In the genomic region with DNA sequence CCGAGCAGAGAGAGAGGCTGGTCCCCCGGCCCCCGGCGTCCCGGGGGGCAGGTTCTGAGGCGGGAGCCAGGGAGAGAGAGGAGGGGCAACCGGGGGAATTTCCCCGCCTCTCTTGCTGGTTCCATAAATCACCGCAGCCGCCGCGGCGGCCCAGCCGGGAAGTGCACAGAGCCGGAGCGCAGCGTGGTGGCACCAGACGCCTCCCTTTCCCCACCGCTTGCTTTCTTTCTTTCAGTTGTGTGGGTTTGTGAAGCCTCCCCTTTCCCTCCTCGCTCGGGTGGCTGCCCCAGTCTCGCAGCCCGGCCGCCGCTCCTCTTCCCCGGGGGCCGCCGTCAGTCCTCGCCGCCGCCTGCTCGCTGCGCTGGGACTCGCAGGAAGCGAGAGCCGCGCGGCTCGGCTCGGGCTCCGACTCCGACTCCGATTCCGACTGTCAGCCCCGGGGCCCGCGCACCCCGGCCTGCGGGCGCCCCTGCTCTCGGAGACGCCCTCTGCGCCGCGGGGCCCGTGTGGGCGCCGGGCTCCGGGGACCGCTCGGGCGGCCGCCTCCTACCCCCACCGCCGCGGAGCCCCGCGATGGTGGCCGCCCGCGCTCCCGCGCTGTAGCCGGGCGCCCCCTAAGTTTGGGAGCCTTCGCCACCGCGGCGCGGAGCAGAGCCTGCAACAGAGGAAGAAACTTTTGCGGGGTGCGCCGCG, we compare ENCODE assay signal across 8 cellular contexts. TPM values are rescaled to one million over a fixed set of nuclear protein-coding genes. Genes with fewer than 3 reads are reported as not detected.
DNase-seq lines count a peak whose midpoint lies in the region; ATAC-seq, FAIRE-seq and TF ChIP-seq lines count a peak whose summit lies in the region.

A gene (plus strand): TSS at position 153 of the 693 bp plus-strand sequence. CDS start 616 bp downstream, outside the sequence.

- peak; percentile 79 for ATAC-seq in GM19467 (IDR thresholded peaks at IDR 0.05; ENCODE audit: unreplicated experiment)
- ATAC-seq in stimulated activated naive CD8-positive, alpha-beta T cell treated with anti-CD3 and anti-CD28 coated beads, Interleukin-15, Interleukin-2, amounts not matched to agents 100 U/mL and 50 U/mL, for 24 hours: peak; percentile 92

- DNase-seq in CD14-positive monocyte (ENCODE audit: low spot score) (no peak), HTR-8/SVneo (ENCODE audit: insufficient read length, low spot score) (peak; percentile 68), foreskin fibroblast (peak; percentile 61 to 92)
- peak; percentile 32 for DNase-seq in activated T-helper 2 cell treated with anti-CD3 and anti-CD28 coated beads, Interferon-gamma antibody, Interleukin-2, Interleukin-4, amounts not matched to agents 10 μg/mL and 5 μg/mL and 100 μg/mL, durations not matched to agents 14 hours and 24 hours and 36 hours (ENCODE audit: low spot score)
- peak; percentile 76 for DNase-seq in stimulated activated naive CD8-positive, alpha-beta T cell treated with anti-CD3 and anti-CD28 coated beads, Interleukin-15, Interleukin-2, amounts not matched to agents 100 U/mL and 50 U/mL, for 24 hours

- peak within 1 kb of the TSS; percentile 23 for H3K27ac ChIP-seq in neural cell (ENCODE audit: low read length)

- no peaks in the 10 kb centered on the region for H3K9me2 ChIP-seq in neural cell (ENCODE audit: insufficient read depth, low read length)

- H3K9ac ChIP-seq in neural cell (ENCODE audit: low read length): peak within 1 kb of the TSS; percentile 69

- H3K79me2 ChIP-seq in neural cell (replicated peaks; ENCODE audit: insufficient read depth, low read length): peaks cover 35% of the 10 kb centered on the region

- TF ChIP-seq CTCF in CD14-positive monocyte (IDR thresholded peaks at IDR 0.05): peak; percentile 16
- TF ChIP-seq CTCF in foreskin fibroblast (IDR thresholded peaks at IDR 0.05; ENCODE audit: low read depth, low read length): peak; percentile 26
- peak; percentile 73 for TF ChIP-seq CTCF in neural cell (IDR thresholded peaks at IDR 0.05; ENCODE audit: poor library complexity, severe bottlenecking)

- TF ChIP-seq EP300 in neural cell (conservative IDR thresholded peaks at IDR 0.05; ENCODE audit: poor library complexity, severe bottlenecking): no peak

- H3K9me3 ChIP-seq in neural cell (ENCODE audit: low read length): no peaks in the 10 kb centered on the region

- H3K4me2 ChIP-seq in neural cell (ENCODE audit: low read length): peak within 1 kb of the TSS; percentile 87

- peaks cover 5% of the 10 kb centered on the region for H3F3A ChIP-seq in neural cell (ENCODE audit: insufficient read depth, low read length, poor library complexity, severe bottlenecking)

- peak within 1 kb of the TSS; percentile 84 to 89 for H3K4me3 ChIP-seq in foreskin fibroblast (ENCODE audit: low read depth in 1 of 2, low read length in 2 of 2)
- H3K4me3 ChIP-seq in neural cell (ENCODE audit: low read length): peak within 1 kb of the TSS; percentile 88

- no peak for FAIRE-seq in HTR-8/SVneo (lab: Jason Lieb, UNC)

- no peaks in the 10 kb centered on the region for H3K36me3 ChIP-seq in neural cell (ENCODE audit: insufficient read depth, low read length)

- H3K4me1 Mint-ChIP-seq in CD14-positive monocyte: peaks cover 20% of the 10 kb centered on the region
- peaks cover 10% of the 10 kb centered on the region for H3K4me1 Mint-ChIP-seq in activated T-helper 2 cell treated with anti-CD3 and anti-CD28 coated beads, Interferon-gamma antibody, Interleukin-2, Interleukin-4, amounts not matched to agents 10 μg/mL and 5 μg/mL and 100 μg/mL, durations not matched to agents 14 hours and 24 hours and 36 hours (ENCODE audit: low read depth)

- peaks cover 7 to 12% of the 10 kb centered on the region in 2 donors for H3K36me3 Mint-ChIP-seq in CD14-positive monocyte
- no peaks in the 10 kb centered on the region for H3K36me3 Mint-ChIP-seq in activated T-helper 2 cell treated with anti-CD3 and anti-CD28 coated beads, Interferon-gamma antibody, Interleukin-2, Interleukin-4, amounts not matched to agents 10 μg/mL and 5 μg/mL and 100 μg/mL, durations not matched to agents 14 hours and 24 hours and 36 hours (ENCODE audit: low read depth)

- no peaks in the 10 kb centered on the region for H3K27me3 ChIP-seq in neural cell (ENCODE audit: insufficient read depth, low read depth, low read length)

- H3K9me3 Mint-ChIP-seq in CD14-positive monocyte: peaks cover 0 to 13% (median 4%) of the 10 kb centered on the region in 7 donors
- no peaks in the 10 kb centered on the region for H3K9me3 Mint-ChIP-seq in activated T-helper 2 cell treated with anti-CD3 and anti-CD28 coated beads, Interferon-gamma antibody, Interleukin-2, Interleukin-4, amounts not matched to agents 10 μg/mL and 5 μg/mL and 100 μg/mL, durations not matched to agents 14 hours and 24 hours and 36 hours

- peak within 1 kb of the TSS; percentile 67 for H2AFZ ChIP-seq in neural cell (ENCODE audit: low read depth, low read length)

- peak within 1 kb of the TSS; percentile 81 to 92 for H3K4me3 Mint-ChIP-seq in CD14-positive monocyte
- H3K4me3 Mint-ChIP-seq in activated T-helper 2 cell treated with anti-CD3 and anti-CD28 coated beads, Interferon-gamma antibody, Interleukin-2, Interleukin-4, amounts not matched to agents 10 μg/mL and 5 μg/mL and 100 μg/mL, durations not matched to agents 14 hours and 24 hours and 36 hours (ENCODE audit: low read depth): peak within 1 kb of the TSS; percentile 83

- H4K20me1 ChIP-seq in neural cell (ENCODE audit: insufficient read depth): no peaks in the 10 kb centered on the region

- TF ChIP-seq RAD21 in neural cell (conservative IDR thresholded peaks at IDR 0.05): peak; percentile 81

- peaks cover 41 to 60% (median 57%) of the 10 kb centered on the region in 3 donors for H3K27me3 Mint-ChIP-seq in CD14-positive monocyte (ENCODE audit: low read depth in 3 of 3)
- H3K27me3 Mint-ChIP-seq in activated T-helper 2 cell treated with anti-CD3 and anti-CD28 coated beads, Interferon-gamma antibody, Interleukin-2, Interleukin-4, amounts not matched to agents 10 μg/mL and 5 μg/mL and 100 μg/mL, durations not matched to agents 14 hours and 24 hours and 36 hours (ENCODE audit: low read depth): peaks cover 63% of the 10 kb centered on the region

- intact Hi-C loops in CD14-positive monocyte (cut with micrococcal nuclease): no loop called here
- intact Hi-C loops in activated T-helper 2 cell treated with anti-CD3 and anti-CD28 coated beads, Interferon-gamma antibody, Interleukin-2, Interleukin-4, amounts not matched to agents 10 μg/mL and 5 μg/mL and 100 μg/mL, durations not matched to agents 14 hours and 24 hours and 36 hours (cut with micrococcal nuclease): loop anchor here (5.0 kb wide), 1 partner anchor 82 kb away; no protein-coding TSS in a partner anchor

- peak within 1 kb of the TSS in 1 of 7 donors; percentile 54 for H3K27ac Mint-ChIP-seq in CD14-positive monocyte
- no peak within 1 kb of the TSS for H3K27ac Mint-ChIP-seq in activated T-helper 2 cell treated with anti-CD3 and anti-CD28 coated beads, Interferon-gamma antibody, Interleukin-2, Interleukin-4, amounts not matched to agents 10 μg/mL and 5 μg/mL and 100 μg/mL, durations not matched to agents 14 hours and 24 hours and 36 hours

TF ChIP-seq in PFSK-1, 5 proteins besides CTCF, POLR2A, EP300 and RAD21 (continues in another document):
- peak; percentile 59; the same call in 1 of the 2 replicates for TF ChIP-seq TAF1 (IDR thresholded peaks at IDR 0.05; ENCODE audit: borderline replicate concordance, insufficient read depth, low read length)

TF ChIP-seq in neural cell, 6 proteins besides CTCF, POLR2A, EP300 and RAD21:
- TF ChIP-seq MXI1 (conservative IDR thresholded peaks at IDR 0.05; ENCODE audit: poor library complexity, severe bottlenecking) (peak; percentile 75), SMC3 (conservative IDR thresholded peaks at IDR 0.05; ENCODE audit: poor library complexity) (peak; percentile 81), TAF1 (IDR thresholded peaks at IDR 0.05; ENCODE audit: low read depth) (no peak), EZH2 (IDR thresholded peaks at IDR 0.05; ENCODE audit: borderline replicate concordance, insufficient read depth, low read length, poor library complexity, severe bottlenecking) (no peak), POLR2AphosphoS5 (IDR thresholded peaks at IDR 0.05) (peak; percentile 35)
- TF ChIP-seq, protein P1, sequence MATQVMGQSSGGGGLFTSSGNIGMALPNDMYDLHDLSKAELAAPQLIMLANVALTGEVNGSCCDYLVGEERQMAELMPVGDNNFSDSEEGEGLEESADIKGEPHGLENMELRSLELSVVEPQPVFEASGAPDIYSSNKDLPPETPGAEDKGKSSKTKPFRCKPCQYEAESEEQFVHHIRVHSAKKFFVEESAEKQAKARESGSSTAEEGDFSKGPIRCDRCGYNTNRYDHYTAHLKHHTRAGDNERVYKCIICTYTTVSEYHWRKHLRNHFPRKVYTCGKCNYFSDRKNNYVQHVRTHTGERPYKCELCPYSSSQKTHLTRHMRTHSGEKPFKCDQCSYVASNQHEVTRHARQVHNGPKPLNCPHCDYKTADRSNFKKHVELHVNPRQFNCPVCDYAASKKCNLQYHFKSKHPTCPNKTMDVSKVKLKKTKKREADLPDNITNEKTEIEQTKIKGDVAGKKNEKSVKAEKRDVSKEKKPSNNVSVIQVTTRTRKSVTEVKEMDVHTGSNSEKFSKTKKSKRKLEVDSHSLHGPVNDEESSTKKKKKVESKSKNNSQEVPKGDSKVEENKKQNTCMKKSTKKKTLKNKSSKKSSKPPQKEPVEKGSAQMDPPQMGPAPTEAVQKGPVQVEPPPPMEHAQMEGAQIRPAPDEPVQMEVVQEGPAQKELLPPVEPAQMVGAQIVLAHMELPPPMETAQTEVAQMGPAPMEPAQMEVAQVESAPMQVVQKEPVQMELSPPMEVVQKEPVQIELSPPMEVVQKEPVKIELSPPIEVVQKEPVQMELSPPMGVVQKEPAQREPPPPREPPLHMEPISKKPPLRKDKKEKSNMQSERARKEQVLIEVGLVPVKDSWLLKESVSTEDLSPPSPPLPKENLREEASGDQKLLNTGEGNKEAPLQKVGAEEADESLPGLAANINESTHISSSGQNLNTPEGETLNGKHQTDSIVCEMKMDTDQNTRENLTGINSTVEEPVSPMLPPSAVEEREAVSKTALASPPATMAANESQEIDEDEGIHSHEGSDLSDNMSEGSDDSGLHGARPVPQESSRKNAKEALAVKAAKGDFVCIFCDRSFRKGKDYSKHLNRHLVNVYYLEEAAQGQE (IDR thresholded peaks at IDR 0.05; ENCODE audit: borderline replicate concordance): no peak

RNA-seq across cellular contexts. Expression of the gene that starts here (rescaled TPM):
- polyA plus RNA-seq in CD14-positive monocyte (not detected), neural cell (11.1 and 12.7 TPM in 2 replicates)
- 3.2 TPM for polyA plus RNA-seq in PFSK-1 (2012; ENCODE audit: insufficient read length, low read depth)
- total RNA-seq in activated T-helper 2 cell treated with anti-CD3 and anti-CD28 coated beads, Interferon-gamma antibody, Interleukin-2, Interleukin-4, amounts not matched to agents 10 μg/mL and 5 μg/mL and 100 μg/mL, durations not matched to agents 14 hours and 24 hours and 36 hours: 0.14 TPM in 2 replicates
- polyA minus RNA-seq in neural cell: 24.8 and 31.3 TPM in 2 replicates

Comparison
In these comparisons a context has a peak if more than half of its experiments do, and no peak if none do; other contexts are left out.
1. RNA of the gene that starts here (polyA plus RNA-seq): 11.1 to 12.7 TPM in neural cell; not detected in CD14-positive monocyte; every median in the first group is over 10 times any median in the second.
2. Peak in DNase-seq in activated T-helper 2 cell treated with anti-CD3 and anti-CD28 coated beads, Interferon-gamma antibody, Interleukin-2, Interleukin-4, amounts not matched to agents 10 μg/mL and 5 μg/mL and 100 μg/mL, durations not matched to agents 14 hours and 24 hours and 36 hours; RNA of the gene not detected or under 1 TPM.
3. CTCF ChIP-seq: peak in every context shown above with its lines; median percentile 73 in neural cell; 26 in foreskin fibroblast; 16 in CD14-positive monocyte.